28 cellular contexts compared by ENCODE assay signal in genomic region chr10:28283251-28283650, GRCh38.
"Had no signal": no experiment of that assay in that cellular context is flagged by ENCODE, and none has a peak within 500 bp of the region (broad histone marks: within the 10 kb centered on the region; RNA-seq: fewer than 3 reads in every experiment).

No MANE protein-coding gene starts in this region.

- DNase-seq: activated CD4-positive, alpha-beta T cell treated with anti-CD3 and anti-CD28 coated beads, Interleukin-2, amount 50 U/mL, for 4 hours; activated CD8-positive, alpha-beta memory T cell treated with anti-CD3 and anti-CD28 coated beads for 24 hours; activated CD8-positive, alpha-beta memory T cell treated with anti-CD3 and anti-CD28 coated beads, Interleukin-2, amount 50 U/mL, for 48 hours; activated naive CD4-positive, alpha-beta T cell; activated T-cell treated with anti-CD3 and anti-CD28 coated beads, Interleukin-2, amount 50 U/mL, for 4 hours; adrenal gland; effector CD8-positive, alpha-beta T cell; erythroblast; foreskin melanocyte; head of caudate nucleus; hypothalamus; mesendoderm; mucosa of descending colon; nephron progenitor cell; occipital lobe; posterior cingulate gyrus; retina; spleen; stimulated activated CD4-positive, alpha-beta T cell treated with anti-CD3 and anti-CD28 coated beads, Interleukin-4, amount 100 ng/mL, for 1 hour; stimulated activated naive CD4-positive, alpha-beta T cell; T-helper 1 cell; T-helper 9 cell; testis; upper lobe of right lung had no signal

- H3K9me3 Mint-ChIP-seq: activated T-cell treated with anti-CD3 and anti-CD28 coated beads, Interleukin-2, amount 50 U/mL, for 4 hours; activated T-helper 2 cell treated with anti-CD3 and anti-CD28 coated beads, Interferon-gamma antibody, Interleukin-2, Interleukin-4, amounts not matched to agents 10 μg/mL and 5 μg/mL and 100 μg/mL, durations not matched to agents 14 hours and 24 hours and 36 hours; dendritic cell treated with granulocyte-macrophage colony-stimulating factor and Interleukin-4, amounts not matched to agents 40 ng/mL and 50 ng/mL, for 4 days; nephron progenitor cell; WTC11 had no signal

- H3K36me3 Mint-ChIP-seq: WTC11 had no signal

- H3K4me1 ChIP-seq: adrenal gland, testis had no signal

- H3K4me3 Mint-ChIP-seq: activated naive CD8-positive, alpha-beta T cell; activated T-cell treated with anti-CD3 and anti-CD28 coated beads, Interleukin-2, amount 50 U/mL, for 4 hours; dendritic cell treated with granulocyte-macrophage colony-stimulating factor and Interleukin-4, amounts not matched to agents 40 ng/mL and 50 ng/mL, for 4 days; nephron progenitor cell; WTC11 had no signal

- ATAC-seq: activated T-cell treated with anti-CD3 and anti-CD28 coated beads, Interleukin-2, amount 50 U/mL, for 4 hours; upper lobe of right lung had no signal

- H3K27ac Mint-ChIP-seq: activated naive CD8-positive, alpha-beta T cell; activated T-helper 2 cell treated with anti-CD3 and anti-CD28 coated beads, Interferon-gamma antibody, Interleukin-2, Interleukin-4, amounts not matched to agents 10 μg/mL and 5 μg/mL and 100 μg/mL, durations not matched to agents 14 hours and 24 hours and 36 hours; dendritic cell treated with granulocyte-macrophage colony-stimulating factor and Interleukin-4, amounts not matched to agents 40 ng/mL and 50 ng/mL, for 4 days; WTC11 had no signal

- H3K9me3 ChIP-seq: adrenal gland, mucosa of descending colon, spleen, testis, upper lobe of right lung had no signal

- H3K27me3 ChIP-seq: adrenal gland, spleen, testis, upper lobe of right lung had no signal

- H3K36me3 ChIP-seq: adrenal gland, spleen, upper lobe of right lung had no signal

- H3K27me3 Mint-ChIP-seq: activated naive CD8-positive, alpha-beta T cell; dendritic cell treated with granulocyte-macrophage colony-stimulating factor and Interleukin-4, amounts not matched to agents 40 ng/mL and 50 ng/mL, for 4 days had no signal

- H3K4me3 ChIP-seq: adrenal gland, mucosa of descending colon, spleen, testis, upper lobe of right lung had no signal

- H3K27ac ChIP-seq: adrenal gland, spleen, testis, upper lobe of right lung had no signal
